11 cellular contexts compared by ENCODE assay signal in the genomic region with DNA sequence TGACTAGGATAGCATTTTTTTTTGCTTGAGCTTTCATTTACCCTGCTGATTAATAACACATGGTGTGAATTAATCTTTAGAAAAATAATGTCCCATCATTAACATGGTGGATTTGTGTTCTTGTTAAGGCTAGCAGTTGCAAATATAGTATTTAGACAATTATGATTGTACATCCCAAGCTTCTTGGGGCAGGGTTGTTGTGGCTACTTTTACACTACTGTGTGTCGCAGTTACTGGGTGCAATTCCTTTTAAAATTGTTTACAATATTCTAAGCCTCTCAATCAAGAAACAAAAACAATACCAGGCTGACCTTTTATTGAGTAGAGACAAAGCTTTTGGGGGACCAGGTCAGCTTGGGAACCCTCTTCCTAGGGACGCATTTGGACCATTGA. TPM values are rescaled to one million over a fixed set of nuclear protein-coding genes. Genes with fewer than 3 reads are reported as not detected.
DNase-seq lines count a peak whose midpoint lies in the region; ATAC-seq and TF ChIP-seq lines count a peak whose summit lies in the region.
"Had no signal": no experiment of that assay in that cellular context is flagged by ENCODE, and none has a peak within 500 bp of the region (broad histone marks: within the 10 kb centered on the region; RNA-seq: fewer than 3 reads in every experiment).

No MANE protein-coding gene starts in this region.

- TF ChIP-seq POLR2A in vagina (IDR thresholded peaks at IDR 0.05) = no peak

- CTCF ChIA-PET in activated naive CD4-positive, alpha-beta T cell treated with anti-CD3 and anti-CD28 coated beads, Interleukin-2, amount 10 ng/mL, durations not matched to agents 7 days and 5 days (lab: Charles Lee) = interaction anchor here (1.0 kb wide), 1 partner anchor 298 kb away, joined by 3 read pairs; no protein-coding TSS in a partner anchor

- H3K4me1 ChIP-seq in vagina (peaks cover 19% of the 10 kb centered on the region), mucosa of descending colon (ENCODE audit: low read depth) (peaks cover 5% of the 10 kb centered on the region)

- peak overlapping the region; percentile 68 for H3K4me3 Mint-ChIP-seq in activated naive CD4-positive, alpha-beta T cell treated with anti-CD3 and anti-CD28 coated beads, Interleukin-2, amount 10 ng/mL, durations not matched to agents 7 days and 5 days
- peak overlapping the region; percentile 81 for H3K4me3 Mint-ChIP-seq in natural killer cell

- H3K27ac ChIP-seq in dorsolateral prefrontal cortex = peak overlapping the region in 51 of 59 donors; percentile 9 to 98 (median 95)
- H3K27ac ChIP-seq in vagina = no peak overlapping the region
- H3K27ac ChIP-seq: HL-60, VCaP had no signal

- H3K9me3 ChIP-seq in vagina = no peaks in the 10 kb centered on the region
- no peaks in the 10 kb centered on the region for H3K9me3 ChIP-seq in mucosa of descending colon

- no peaks in the 10 kb centered on the region for H3K36me3 Mint-ChIP-seq in activated naive CD4-positive, alpha-beta T cell treated with anti-CD3 and anti-CD28 coated beads, Interleukin-2, amount 10 ng/mL, durations not matched to agents 7 days and 5 days
- peaks cover 0 to 6% of the 10 kb centered on the region in 2 donors for H3K36me3 Mint-ChIP-seq in activated naive CD4-positive, alpha-beta T cell treated with anti-CD3 and anti-CD28 coated beads, Interleukin-2, amount 50 U/mL, for 72 hours
- H3K36me3 Mint-ChIP-seq in natural killer cell = no peaks in the 10 kb centered on the region

- no peak overlapping the region for H3K27ac Mint-ChIP-seq in activated naive CD4-positive, alpha-beta T cell treated with anti-CD3 and anti-CD28 coated beads, Interleukin-2, amount 10 ng/mL, durations not matched to agents 7 days and 5 days
- no peak overlapping the region for H3K27ac Mint-ChIP-seq in activated naive CD4-positive, alpha-beta T cell treated with anti-CD3 and anti-CD28 coated beads, Interleukin-2, amount 50 U/mL, for 72 hours
- H3K27ac Mint-ChIP-seq in natural killer cell = no peak overlapping the region

- peak overlapping the region; percentile 64 to 100 (median 92) for H3K4me3 ChIP-seq in dorsolateral prefrontal cortex
- H3K4me3 ChIP-seq in vagina = peak overlapping the region; percentile 83 to 98
- H3K4me3 ChIP-seq in mucosa of descending colon = no peak overlapping the region

- H3K27me3 ChIP-seq in dorsolateral prefrontal cortex = no peaks in the 10 kb centered on the region
- H3K27me3 ChIP-seq in vagina = no peaks in the 10 kb centered on the region

- H3K36me3 ChIP-seq in vagina = no peaks in the 10 kb centered on the region
- H3K36me3 ChIP-seq in mucosa of descending colon (ENCODE audit: low read depth) = no peaks in the 10 kb centered on the region

- DNase-seq in activated naive CD4-positive, alpha-beta T cell treated with anti-CD3 and anti-CD28 coated beads, Interleukin-2, amount 10 ng/mL, durations not matched to agents 7 days and 5 days = no peak
- no peak for DNase-seq in activated naive CD4-positive, alpha-beta T cell treated with anti-CD3 and anti-CD28 coated beads, Interleukin-2, amount 50 U/mL, for 72 hours (ENCODE audit: low spot score in 2 of 2)
- DNase-seq in dorsolateral prefrontal cortex (no peak), natural killer cell (no peak), vagina (ENCODE audit: extremely low spot score in 2 of 2) (no peak), superior temporal gyrus (ENCODE audit: extremely low spot score) (no peak), mucosa of descending colon (no peak), epidermal melanocyte (ENCODE audit: insufficient read length, low spot score) (no peak)
- DNase-seq: NCI-H1105 had no signal

- peaks cover 10% of the 10 kb centered on the region for H3K4me1 Mint-ChIP-seq in activated naive CD4-positive, alpha-beta T cell treated with anti-CD3 and anti-CD28 coated beads, Interleukin-2, amount 10 ng/mL, durations not matched to agents 7 days and 5 days
- peaks cover 7 to 19% of the 10 kb centered on the region in 2 donors for H3K4me1 Mint-ChIP-seq in natural killer cell

- intact Hi-C loops in dorsolateral prefrontal cortex (cut with DNase I) = loop anchor here (2.0 to 10.0 kb wide), 12 partner anchors 60 to 380 kb away; a partner anchor contains a TSS
- intact Hi-C loops in natural killer cell (cut with micrococcal nuclease) = no loop called here
- intact Hi-C loops in vagina (cut with DNase I) = no loop called here
- intact Hi-C loops in mucosa of descending colon (cut with DNase I, micrococcal nuclease) = loop anchor here in 1 of 2 donors (10.0 kb wide), 1 partner anchor 297 kb away; no protein-coding TSS in a partner anchor

- no peak for ATAC-seq in activated naive CD4-positive, alpha-beta T cell treated with anti-CD3 and anti-CD28 coated beads, Interleukin-2, amount 50 U/mL, for 72 hours
- ATAC-seq in natural killer cell = no peak
- ATAC-seq in mucosa of descending colon = no peak

- H3K27me3 Mint-ChIP-seq in activated naive CD4-positive, alpha-beta T cell treated with anti-CD3 and anti-CD28 coated beads, Interleukin-2, amount 10 ng/mL, durations not matched to agents 7 days and 5 days = peaks cover 45% of the 10 kb centered on the region
- H3K27me3 Mint-ChIP-seq in natural killer cell (ENCODE audit: low read depth in 2 of 2) = peaks cover 43% of the 10 kb centered on the region in 2 donors

- H3K9me3 Mint-ChIP-seq in activated naive CD4-positive, alpha-beta T cell treated with anti-CD3 and anti-CD28 coated beads, Interleukin-2, amount 10 ng/mL, durations not matched to agents 7 days and 5 days = no peaks in the 10 kb centered on the region
- no peaks in the 10 kb centered on the region for H3K9me3 Mint-ChIP-seq in activated naive CD4-positive, alpha-beta T cell treated with anti-CD3 and anti-CD28 coated beads, Interleukin-2, amount 50 U/mL, for 72 hours
- H3K9me3 Mint-ChIP-seq in natural killer cell = no peaks in the 10 kb centered on the region

- TF ChIP-seq CTCF in dorsolateral prefrontal cortex (IDR thresholded peaks at IDR 0.05 in 54 of 56, conservative IDR thresholded peaks at IDR 0.05 in 2 of 56; ENCODE audit: low read depth in 1 of 56, partially characterized antibody in 56 of 56) = no peak
- TF ChIP-seq CTCF in natural killer cell (IDR thresholded peaks at IDR 0.05) = no peak
- no peak for TF ChIP-seq CTCF in vagina (IDR thresholded peaks at IDR 0.05)
- TF ChIP-seq CTCF in mucosa of descending colon (IDR thresholded peaks at IDR 0.05) = no peak

RNA-seq across cellular contexts. Expression of a gene that starts 2.5 kb away (rescaled TPM):
- 1 to 10 TPM in 1 of 2 donors, under 1 TPM in 1; 0.34 to 8.0 TPM for total RNA-seq in activated naive CD4-positive, alpha-beta T cell treated with anti-CD3 and anti-CD28 coated beads, Interleukin-2, amount 50 U/mL, for 72 hours
- total RNA-seq in dorsolateral prefrontal cortex (100 to 1,000 TPM; 118 to 440 (median 197) TPM), natural killer cell (1 to 10 TPM in 1 of 3 donors, under 1 TPM in 2; 0.34 to 3.0 (median 0.78) TPM), vagina (35.4 TPM), mucosa of descending colon (10 to 100 TPM; 11.5 to 25.4 (median 12.0) TPM)

Comparison
In these comparisons a context has a peak if more than half of its experiments do, and no peak if none do; other contexts are left out.
1. intact Hi-C loops: an anchor here in dorsolateral prefrontal cortex (2.0 to 10.0 kb wide); none called in natural killer cell and vagina.